In the genomic region with DNA sequence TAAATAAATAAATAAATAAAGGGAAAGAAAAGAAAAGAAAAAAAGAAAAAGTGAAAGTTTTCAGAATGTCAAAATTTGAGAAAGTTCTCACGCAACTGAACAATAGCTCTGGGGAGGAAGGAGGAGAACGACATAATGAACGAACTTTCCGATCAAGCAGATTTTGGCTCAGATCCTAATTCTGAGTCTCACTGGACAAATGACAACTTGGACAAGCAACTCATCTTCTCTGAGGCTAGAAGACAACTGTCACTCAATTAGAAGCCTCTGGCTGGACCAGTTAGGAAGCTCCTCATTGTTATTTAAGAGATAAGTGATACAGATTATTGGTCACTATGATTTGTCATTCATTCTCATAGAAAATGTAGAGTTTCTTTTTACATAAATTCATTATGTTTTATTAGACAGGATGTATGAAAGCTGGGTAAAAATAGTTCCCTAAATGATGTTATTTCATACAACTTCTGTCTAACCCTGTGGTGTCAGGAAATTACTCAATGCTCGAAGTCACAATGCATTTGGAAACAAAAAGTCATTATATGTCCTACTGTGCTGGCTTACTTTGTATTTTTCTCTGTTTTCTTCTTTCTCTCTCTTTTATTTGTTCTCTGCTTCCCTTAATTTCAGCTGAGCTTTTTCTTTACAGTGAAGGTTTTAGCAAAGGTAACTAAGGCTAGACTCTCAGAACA, we compare ENCODE assay signal across 15 cellular contexts. TPM values are rescaled to one million over a fixed set of nuclear protein-coding genes. Genes with fewer than 3 reads are reported as not detected.
"Had no signal": no experiment of that assay in that cellular context is flagged by ENCODE, and none has a peak within 500 bp of the region (broad histone marks: within the 10 kb centered on the region; RNA-seq: fewer than 3 reads in every experiment).

No MANE protein-coding gene starts in this region.

- ATAC-seq: left cardiac atrium, sciatic nerve had no signal

- DNase-seq: activated CD4-positive, alpha-beta memory T cell treated with anti-CD3 and anti-CD28 coated beads, Interleukin-2, amount 10 ng/mL, durations not matched to agents 7 days and 5 days; activated CD4-positive, alpha-beta T cell treated with anti-CD3 and anti-CD28 coated beads for 1 hour; activated gamma-delta T cell; activated T-cell treated with anti-CD3 and anti-CD28 coated beads, Interleukin-2, amount 50 U/mL, for 48 hours; amygdala; brain microvascular endothelial cell; endodermal cell; left cardiac atrium; stimulated activated CD4-positive, alpha-beta T cell treated with anti-CD3 and anti-CD28 coated beads, Interleukin-2, amount 100 ng/mL, for 24 hours; stimulated activated naive CD4-positive, alpha-beta T cell; substantia nigra had no signal

RNA-seq across cellular contexts. Expression of a gene that starts 11.1 kb away (rescaled TPM):
- total RNA-seq: activated CD4-positive, alpha-beta memory T cell treated with anti-CD3 and anti-CD28 coated beads, Interleukin-2, amount 10 ng/mL, durations not matched to agents 7 days and 5 days; endodermal cell; left cardiac atrium; mucosa of gallbladder; omental fat pad; pulmonary artery endothelial cell; sciatic nerve had no signal
